ENCODE assay signal across 12 cellular contexts in genomic region chr5:72440207-72440638, GRCh38.
DNase-seq lines count a peak whose midpoint lies in the region; ATAC-seq and TF ChIP-seq lines count a peak whose summit lies in the region.
"Had no signal": no experiment of that assay in that cellular context is flagged by ENCODE, and none has a peak within 500 bp of the region (broad histone marks: within the 10 kb centered on the region; RNA-seq: fewer than 3 reads in every experiment).

No MANE protein-coding gene starts in this region.

- H3K9me3 ChIP-seq in esophagus muscularis mucosa (no peaks in the 10 kb centered on the region), tibial artery (no peaks in the 10 kb centered on the region)

- H3K4me1 ChIP-seq in esophagus muscularis mucosa = peaks cover 6 to 67% (median 65%) of the 10 kb centered on the region in 4 donors
- peaks cover 0 to 87% (median 53%) of the 10 kb centered on the region in 4 donors for H3K4me1 ChIP-seq in tibial artery

- no peak for TF ChIP-seq CTCF in esophagus muscularis mucosa (IDR thresholded peaks at IDR 0.05)
- no peak for TF ChIP-seq CTCF in tibial artery (IDR thresholded peaks at IDR 0.05)

- 63% methylated on average over 1 of the region's 1 CpG for WGBS in esophagus muscularis mucosa

- intact Hi-C loops in esophagus muscularis mucosa (cut with DNase I) (no loop called here), tibial artery (cut with DNase I; ENCODE audit: low total_unique reads) (loop anchor here (5.0 kb wide), 2 partner anchors 72 to 333 kb away; partner anchors contain the start of gene MAP1B)

- H3K4me3 ChIP-seq in esophagus muscularis mucosa = no peak overlapping the region
- no peak overlapping the region for H3K4me3 ChIP-seq in tibial artery

- H3K27ac ChIP-seq in esophagus muscularis mucosa (replicated peaks in 1 of 4) (peak overlapping the region in 3 of 4 donors; percentile 38 to 63 (median 52)), tibial artery (peak overlapping the region; percentile 88 to 91)

- no peak for TF ChIP-seq EP300 in esophagus muscularis mucosa (IDR thresholded peaks at IDR 0.05)

- no peak for DNase-seq in esophagus muscularis mucosa (ENCODE audit: extremely low spot score)
- DNase-seq in tibial artery = no peak
- DNase-seq in NCI-H345 treated with DMSO at 0.1 percent for 48 hours (lab: John Stamatoyannopoulos, UW; ENCODE audit: unreplicated experiment) = no peak
- no peak for DNase-seq in activated naive CD4-positive, alpha-beta T cell treated with Interleukin-2 at 50 U/mL for 16 hours
- DNase-seq: activated naive CD4-positive, alpha-beta T cell treated with anti-CD3 and anti-CD28 coated beads, Interleukin-2, amount 10 ng/mL, durations not matched to agents 7 days and 5 days; cerebellar nuclear complex; NCI-H1417 treated with DMSO at 0.1 percent for 48 hours had no signal

- TF ChIP-seq POLR2A in esophagus muscularis mucosa (IDR thresholded peaks at IDR 0.05; ENCODE audit: low read depth) = no peak

- H3K27me3 ChIP-seq in esophagus muscularis mucosa (no peaks in the 10 kb centered on the region), tibial artery (no peaks in the 10 kb centered on the region)

- peak; percentile 53 for ATAC-seq in GM19463 (IDR thresholded peaks at IDR 0.05; ENCODE audit: unreplicated experiment)
- peak; percentile 59 for ATAC-seq in HG02981 (IDR thresholded peaks at IDR 0.05; ENCODE audit: unreplicated experiment)
- ATAC-seq in activated CD4-positive, CD25-positive, alpha-beta regulatory T cell treated with anti-CD3 and anti-CD28 coated beads, Interleukin-2, amount 50 U/mL, for 24 hours = no peak
- ATAC-seq: HepG2, sciatic nerve had no signal

- peaks cover 0 to 21% (median 0%) of the 10 kb centered on the region in 4 donors for H3K36me3 ChIP-seq in esophagus muscularis mucosa
- H3K36me3 ChIP-seq in tibial artery = no peaks in the 10 kb centered on the region

Comparison
In these comparisons a context has a peak if more than half of its experiments do, and no peak if none do; other contexts are left out.
1. ATAC-seq: peak in GM19463 (single experiment) and HG02981 (single experiment); none in activated CD4-positive, CD25-positive, alpha-beta regulatory T cell treated with anti-CD3 and anti-CD28 coated beads, Interleukin-2, amount 50 U/mL, for 24 hours (0 of 2).